Comparison of ENCODE assay signal across 9 cellular contexts in genomic region chr1:206579747-206580437, GRCh38. TPM values are rescaled to one million over a fixed set of nuclear protein-coding genes. Genes with fewer than 3 reads are reported as not detected.
A peak's percentile ranks its signal among the peaks of the same experiment; 100 is the strongest.
DNase-seq lines count a peak whose midpoint lies in the region; ATAC-seq and TF ChIP-seq lines count a peak whose summit lies in the region.
"Had no signal": no experiment of that assay in that cellular context is flagged by ENCODE, and none has a peak within 500 bp of the region (broad histone marks: within the 10 kb centered on the region; RNA-seq: fewer than 3 reads in every experiment).

No MANE protein-coding gene starts in this region.

- DNase-seq in M059J (ENCODE audit: low read depth), result peak; percentile 97
- DNase-seq in activated CD8-positive, alpha-beta memory T cell treated with anti-CD3 and anti-CD28 coated beads, Interleukin-2, amount 50 U/mL, for 4 hours, result peak; percentile 87
- peak; percentile 69 for DNase-seq in germinal center (ENCODE audit: low spot score)
- DNase-seq in stimulated activated CD4-positive, alpha-beta T cell treated with anti-CD3 and anti-CD28 coated beads, Interleukin-15, amount 100 ng/mL, for 48 hours (ENCODE audit: low read depth in 2 of 2), result peak; percentile 88 to 90
- no peak for DNase-seq in NCI-H146 (lab: John Stamatoyannopoulos, UW)
- no peak for DNase-seq in middle frontal gyrus (ENCODE audit: extremely low spot score, low spot score)

- no peak for TF ChIP-seq CTCF in DOHH2 (IDR thresholded peaks at IDR 0.05; ENCODE audit: low read depth, low read length, poor library complexity, severe bottlenecking)

- H3F3A ChIP-seq in DOHH2 (ENCODE audit: control insufficient read depth, insufficient read depth), result peaks cover 7% of the 10 kb centered on the region; the same call in 1 of the 2 replicates

- peak overlapping the region; percentile 34 for H3K27ac ChIP-seq in DOHH2 (ENCODE audit: low read depth, low read length)

- peaks cover 33% of the 10 kb centered on the region for H3K4me1 ChIP-seq in DOHH2 (ENCODE audit: control insufficient read depth, low read length)

- H3K27me3 ChIP-seq in DOHH2 (ENCODE audit: control insufficient read depth, low read length), result no peaks in the 10 kb centered on the region

- H3K9me3 ChIP-seq in DOHH2 (ENCODE audit: control insufficient read depth, insufficient read depth, low read length), result no peaks in the 10 kb centered on the region

- H3K79me2 ChIP-seq in DOHH2 (ENCODE audit: control insufficient read depth, low read length), result peaks cover 20% of the 10 kb centered on the region

- ATAC-seq in GM21529 (IDR thresholded peaks at IDR 0.05; ENCODE audit: unreplicated experiment), result peak; percentile 83
- ATAC-seq: HCT116 had no signal

- peak overlapping the region; percentile 48 for H3K4me2 ChIP-seq in DOHH2 (ENCODE audit: low read length)

- H4K20me1 ChIP-seq in DOHH2 (ENCODE audit: control insufficient read depth, insufficient read depth, low read depth, low read length), result peaks cover 4% of the 10 kb centered on the region; the same call in 1 of the 2 replicates

- peak overlapping the region; percentile 26 for H3K4me3 ChIP-seq in DOHH2 (ENCODE audit: low read length)

- H3K36me3 ChIP-seq in DOHH2 (ENCODE audit: control insufficient read depth, low read length), result peaks cover 15% of the 10 kb centered on the region

- H3K9me2 ChIP-seq in DOHH2 (replicated peaks; ENCODE audit: control insufficient read depth, low read length), result no peaks in the 10 kb centered on the region

RNA-seq across cellular contexts. Expression of gene EIF2D, which starts 32.4 kb away (rescaled TPM):
- 34.7 and 39.0 TPM in 2 replicates for total RNA-seq in M059J (2014; rRNA removed; shearing (Covaris generic))

RNA-seq across cellular contexts. Expression of gene DYRK3, which starts 55.4 kb away (rescaled TPM):
- total RNA-seq in M059J (2014; rRNA removed; shearing (Covaris generic)), result 21.9 and 22.3 TPM in 2 replicates

Comparison
In these comparisons a context has a peak if more than half of its experiments do, and no peak if none do; other contexts are left out.
1. DNase-seq: peak in M059J (single experiment), activated CD8-positive, alpha-beta memory T cell treated with anti-CD3 and anti-CD28 coated beads, Interleukin-2, amount 50 U/mL, for 4 hours (single experiment), germinal center (single experiment) and stimulated activated CD4-positive, alpha-beta T cell treated with anti-CD3 and anti-CD28 coated beads, Interleukin-15, amount 100 ng/mL, for 48 hours (2 of 2); none in NCI-H146 (single experiment) and middle frontal gyrus (single experiment).